8 cellular contexts compared by ENCODE assay signal in the genomic region with DNA sequence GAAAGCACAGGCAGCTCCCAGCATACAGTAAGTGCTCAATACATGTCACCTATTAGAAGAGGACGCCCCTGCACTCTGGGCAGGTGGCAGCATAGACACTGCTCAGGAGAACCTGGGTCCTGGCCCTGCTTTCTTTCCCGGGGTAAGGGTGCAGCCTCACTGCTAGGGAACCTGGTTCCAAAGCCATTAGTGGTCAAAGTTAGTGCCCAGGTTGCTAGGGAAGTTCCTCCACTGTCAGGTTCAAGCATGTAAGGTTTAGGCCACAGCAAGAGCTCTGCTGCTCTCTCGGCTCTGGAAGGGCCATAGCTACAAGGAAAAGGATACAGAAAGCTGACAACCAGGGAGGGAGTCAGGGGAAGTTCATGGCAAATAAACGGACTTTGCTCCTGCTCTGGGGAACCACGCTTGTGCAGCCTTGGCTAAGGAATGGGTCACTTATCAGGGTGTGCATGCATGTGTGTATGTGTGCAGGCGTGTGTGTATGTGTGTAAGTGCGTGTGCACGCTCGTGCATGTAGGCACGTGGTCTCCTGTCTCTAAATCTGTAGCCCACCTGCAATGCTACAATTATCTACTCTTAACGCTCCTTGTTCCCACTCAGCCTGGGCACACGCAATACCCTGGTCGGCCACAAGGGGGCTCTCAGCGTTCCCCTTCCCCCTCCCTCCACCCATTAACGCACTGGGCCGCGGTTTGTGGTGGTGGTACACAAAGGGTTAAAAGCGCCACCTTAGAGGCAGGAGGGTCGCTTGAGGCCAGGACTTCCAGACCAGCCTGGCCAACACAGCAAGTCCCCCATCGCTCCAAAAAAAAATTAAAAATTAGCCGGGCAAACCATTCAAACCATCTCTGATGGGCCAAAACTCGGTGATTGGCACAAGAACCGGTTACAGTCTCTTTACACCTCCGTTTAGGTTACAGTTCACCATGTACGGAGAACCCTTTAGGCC. TPM values are rescaled to one million over a fixed set of nuclear protein-coding genes. Genes with fewer than 3 reads are reported as not detected.
DNase-seq lines count a peak whose midpoint lies in the region; ATAC-seq and TF ChIP-seq lines count a peak whose summit lies in the region.

No MANE protein-coding gene starts in this region.

- H4K8ac ChIP-seq in H9 (replicated peaks; ENCODE audit: insufficient read length, low read depth, low read length) = no peak overlapping the region

- no peaks in the 10 kb centered on the region for H4K20me1 ChIP-seq in H9 (ENCODE audit: control insufficient read depth, insufficient read depth, insufficient read length)

- no peaks in the 10 kb centered on the region for H3K23me2 ChIP-seq in H9 (ENCODE audit: insufficient read length, low read depth, low read length, poor library complexity, severe bottlenecking)

- H3K9ac ChIP-seq in H9 (ENCODE audit: extremely low read depth, insufficient read length, low read length) = no peak overlapping the region

- H2BK15ac ChIP-seq in H9 (ENCODE audit: low read depth, low read length) = no peak overlapping the region

- TF ChIP-seq CTCF in H9 (conservative IDR thresholded peaks at IDR 0.05) (peak; percentile 95), prostate gland (IDR thresholded peaks at IDR 0.05) (peak; percentile 83 to 98 (median 94))

- H3K27me3 Mint-ChIP-seq in H9 (ENCODE audit: low read depth) = peaks cover 2% of the 10 kb centered on the region
- H3K27me3 Mint-ChIP-seq in activated naive CD4-positive, alpha-beta T cell treated with anti-CD3 and anti-CD28 coated beads for 36 hours (ENCODE audit: low read depth) = no peaks in the 10 kb centered on the region

- H3K56ac ChIP-seq in H9 (ENCODE audit: insufficient read length, low read depth, low read length) = no peak overlapping the region

- ATAC-seq in GM21619 (IDR thresholded peaks at IDR 0.05; ENCODE audit: unreplicated experiment) = no peak

- H3K27ac ChIP-seq in H9 (ENCODE audit: insufficient read length, low read depth, low read length) (no peak overlapping the region), prostate gland (no peak overlapping the region)

- intact Hi-C loops in activated naive CD4-positive, alpha-beta T cell treated with anti-CD3 and anti-CD28 coated beads for 36 hours (cut with micrococcal nuclease) = loop anchor here (1.0 kb wide), 3 partner anchors 14 to 302 kb away; no protein-coding TSS in a partner anchor
- intact Hi-C loops in cardiac septum (cut with DNase I) = no loop called here
- intact Hi-C loops in prostate gland (cut with DNase I) = loop anchor here (5.0 kb wide), 2 partner anchors 212 to 302 kb away; no protein-coding TSS in a partner anchor

- H3K4me3 Mint-ChIP-seq in H9 = peak overlapping the region; percentile 23 to 46; a peak in 3 of 5 replicates
- no peak overlapping the region for H3K4me3 Mint-ChIP-seq in activated naive CD4-positive, alpha-beta T cell treated with anti-CD3 and anti-CD28 coated beads for 36 hours

- no peak overlapping the region for H2AFZ ChIP-seq in H9 (ENCODE audit: low read length)

- no peak overlapping the region for H4K91ac ChIP-seq in H9 (ENCODE audit: insufficient read length, low read depth, low read length)

- no peaks in the 10 kb centered on the region for H3K36me3 ChIP-seq in prostate gland

- H2BK20ac ChIP-seq in H9 (ENCODE audit: low read depth, low read length, poor library complexity, severe bottlenecking) = no peak overlapping the region

- H3K4me1 ChIP-seq in H9 (ENCODE audit: insufficient read depth, low read length) (no peaks in the 10 kb centered on the region; the same call in 1 of the 2 replicates), prostate gland (replicated peaks) (no peaks in the 10 kb centered on the region)

- TF ChIP-seq POLR2A in prostate gland (IDR thresholded peaks at IDR 0.05) = no peak

- no peak overlapping the region for H3K23ac ChIP-seq in H9 (ENCODE audit: insufficient read length, low read depth, low read length)

- H3T11ph ChIP-seq in H9 (ENCODE audit: low read length) = no peak overlapping the region

- H3K9me3 ChIP-seq in H9 (ENCODE audit: control insufficient read depth, low read depth, low read length) (no peaks in the 10 kb centered on the region), prostate gland (no peaks in the 10 kb centered on the region)

- DNase-seq in C1 segment of cervical spinal cord (lab: John Stamatoyannopoulos, UW) (peak in 8 of 14 donors; percentile 0 to 30 (median 4)), H9 (peak; percentile 79), SK-MEL-5 (ENCODE audit: low read depth, low spot score) (peak; percentile 49), cardiac septum (ENCODE audit: low spot score) (peak; percentile 82), prostate gland (ENCODE audit: low spot score) (peak; percentile 25), NCI-H187 (lab: John Stamatoyannopoulos, UW) (no peak)
- DNase-seq in activated naive CD4-positive, alpha-beta T cell treated with anti-CD3 and anti-CD28 coated beads for 36 hours = peak; percentile 83

- no peaks in the 10 kb centered on the region for H3K79me2 ChIP-seq in H9 (ENCODE audit: insufficient read depth, low read length)

- H3K4me2 ChIP-seq in H9 (ENCODE audit: insufficient read depth, insufficient read length, low read length) = peak overlapping the region; percentile 9

- no peaks in the 10 kb centered on the region for H3K27me3 ChIP-seq in H9 (ENCODE audit: insufficient read depth, low read length)
- H3K27me3 ChIP-seq in prostate gland (replicated peaks; ENCODE audit: insufficient read depth) = no peaks in the 10 kb centered on the region

- H3K4ac ChIP-seq in H9 (ENCODE audit: low read depth, low read length) = no peak overlapping the region

- H3K9me3 Mint-ChIP-seq in H9 = no peaks in the 10 kb centered on the region
- peaks cover 5% of the 10 kb centered on the region for H3K9me3 Mint-ChIP-seq in activated naive CD4-positive, alpha-beta T cell treated with anti-CD3 and anti-CD28 coated beads for 36 hours

- no peak overlapping the region for H3K14ac ChIP-seq in H9 (ENCODE audit: insufficient read depth, low read length)

- no peak overlapping the region for H2BK120ac ChIP-seq in H9 (ENCODE audit: low read depth, low read length, poor library complexity, severe bottlenecking)

- in situ Hi-C loops in SK-MEL-5 (cut with HindIII; ENCODE audit: low pct_unique_long_range_greater_than_20kb, low sequenced_read_pairs) = no loop called here

- H3K18ac ChIP-seq in H9 (ENCODE audit: insufficient read length, low read depth, low read length) = no peak overlapping the region

- H2BK12ac ChIP-seq in H9 (ENCODE audit: insufficient read length, low read depth, low read length) = no peak overlapping the region

- no peaks in the 10 kb centered on the region for H3K36me3 Mint-ChIP-seq in H9 (ENCODE audit: insufficient read depth in 1 of 3, low read depth in 3 of 3)
- H3K36me3 Mint-ChIP-seq in activated naive CD4-positive, alpha-beta T cell treated with anti-CD3 and anti-CD28 coated beads for 36 hours (ENCODE audit: low read depth) = no peaks in the 10 kb centered on the region

- no CpG with 5 or more reads among the region's 25 CpGs for WGBS in H9 (ENCODE audit: extremely low coverage, insufficient read length, low lambda C conversion rate)
- WGBS in prostate gland = 20% methylated on average over 25 of the region's 25 CpGs

- no peaks in the 10 kb centered on the region for H3K79me1 ChIP-seq in H9 (ENCODE audit: insufficient read depth, low read depth, low read length, poor library complexity, severe bottlenecking)

- H2BK5ac ChIP-seq in H9 (ENCODE audit: insufficient read length, low read length) = no peak overlapping the region

- no peak overlapping the region; a peak in 1 of 7 replicates for H3K27ac Mint-ChIP-seq in H9
- no peak overlapping the region for H3K27ac Mint-ChIP-seq in activated naive CD4-positive, alpha-beta T cell treated with anti-CD3 and anti-CD28 coated beads for 36 hours

- no peak overlapping the region for H2AK5ac ChIP-seq in H9 (ENCODE audit: insufficient read length, low read length)

- H4K5ac ChIP-seq in H9 (ENCODE audit: insufficient read length, low read depth, low read length) = no peak overlapping the region

- CTCF ChIA-PET in activated naive CD4-positive, alpha-beta T cell treated with anti-CD3 and anti-CD28 coated beads for 36 hours (lab: Charles Lee) = interaction anchor here (0.7 to 7.4 kb wide), 21 partner anchors 8 to 302 kb away, joined by 3 to 55 read pairs (median 4); no protein-coding TSS in a partner anchor

- peaks cover 9 to 13% of the 10 kb centered on the region in 2 experiments for H3K4me1 Mint-ChIP-seq in H9
- peaks cover 14% of the 10 kb centered on the region for H3K4me1 Mint-ChIP-seq in activated naive CD4-positive, alpha-beta T cell treated with anti-CD3 and anti-CD28 coated beads for 36 hours (ENCODE audit: low read depth)

- H3K4me3 ChIP-seq in prostate gland = no peak overlapping the region

RNA-seq across cellular contexts. Expression of gene KDM8, which starts 48.5 kb away (rescaled TPM):
- total RNA-seq in H9 (2021) (15.2 and 15.5 TPM in 2 replicates), cardiac septum (3.0 TPM), prostate gland (10 to 100 TPM in 1 of 2 donors, 1 to 10 TPM in 1; 5.6 to 15.3 TPM)
- 2.1 and 3.1 TPM in 2 replicates for total RNA-seq in SK-MEL-5 (2014; rRNA removed; shearing (Covaris generic))
- 2.7 and 6.9 TPM in 2 replicates for polyA plus RNA-seq in SK-MEL-5 (2015; cell fraction: cytosol; rRNA removed)
- 12.1 and 44.0 TPM in 2 replicates for polyA plus RNA-seq in SK-MEL-5 (2015; cell fraction: nucleus; rRNA removed)
- total RNA-seq in activated naive CD4-positive, alpha-beta T cell treated with anti-CD3 and anti-CD28 coated beads for 36 hours = 10 to 100 TPM; 11.3 to 13.9 TPM

Comparison
In these comparisons a context has a peak if more than half of its experiments do, and no peak if none do; other contexts are left out.
1. DNase-seq: peak in C1 segment of cervical spinal cord (8 of 14), H9 (single experiment), SK-MEL-5 (single experiment), activated naive CD4-positive, alpha-beta T cell treated with anti-CD3 and anti-CD28 coated beads for 36 hours (single experiment), cardiac septum (single experiment) and prostate gland (single experiment); none in NCI-H187 (0 of 2).